ENCODE assay signal across 17 cellular contexts in genomic region chr9:15501179-15501578, GRCh38. TPM values are rescaled to one million over a fixed set of nuclear protein-coding genes. Genes with fewer than 3 reads are reported as not detected.
DNase-seq lines count a peak whose midpoint lies in the region; ATAC-seq and TF ChIP-seq lines count a peak whose summit lies in the region.
"Had no signal": no experiment of that assay in that cellular context is flagged by ENCODE, and none has a peak within 500 bp of the region (broad histone marks: within the 10 kb centered on the region; RNA-seq: fewer than 3 reads in every experiment).

No MANE protein-coding gene starts in this region.

- no peaks in the 10 kb centered on the region for H3K27me3 ChIP-seq in Loucy (ENCODE audit: insufficient read depth, low read length, poor library complexity, severe bottlenecking)
- H3K27me3 ChIP-seq: esophagus squamous epithelium, SJSA1, suprapubic skin had no signal

- H3K4me3 ChIP-seq in Loucy (ENCODE audit: low read length, poor library complexity, severe bottlenecking) (no peak overlapping the region), astrocyte of the spinal cord (ENCODE audit: low read depth, low read length) (no peak overlapping the region)
- H3K4me3 ChIP-seq: esophagus squamous epithelium, left ventricle myocardium inferior, SJSA1, suprapubic skin had no signal

- CTCF ChIA-PET in activated CD8-positive, alpha-beta memory T cell treated with anti-CD3 and anti-CD28 coated beads, Interleukin-2, amount 10 ng/mL, durations not matched to agents 7 days and 5 days (lab: Charles Lee): interaction anchor here (2.7 kb wide), 1 partner anchor 10 kb away, joined by 12 read pairs; the partner anchor contains the start of gene PSIP1

- peaks cover 87% of the 10 kb centered on the region for H3K36me3 ChIP-seq in Loucy (ENCODE audit: insufficient read depth, low read length)

- peaks cover 42% of the 10 kb centered on the region for H3K4me1 ChIP-seq in Loucy (ENCODE audit: insufficient read depth, low read length, poor library complexity, severe bottlenecking)
- H3K4me1 ChIP-seq: esophagus squamous epithelium, left ventricle myocardium inferior, SJSA1, suprapubic skin had no signal

- H3K9ac ChIP-seq in Loucy (ENCODE audit: low read depth, low read length, poor library complexity, severe bottlenecking): no peak overlapping the region
- H3K9ac ChIP-seq: KMS-11 had no signal

- DNase-seq in activated CD8-positive, alpha-beta memory T cell treated with anti-CD3 and anti-CD28 coated beads, Interleukin-2, amount 10 ng/mL, durations not matched to agents 7 days and 5 days: no peak
- no peak for DNase-seq in activated CD8-positive, alpha-beta memory T cell treated with anti-CD3 and anti-CD28 coated beads, Interleukin-2, amount 50 U/mL, for 4 hours
- DNase-seq in astrocyte of the spinal cord (ENCODE audit: low read depth, low spot score) (no peak), nephron progenitor cell (no peak), NCI-H226 (no peak)
- DNase-seq: EL, esophagus squamous epithelium, HCEC 1CT, left ventricle myocardium inferior, naive B cell, NCI-H187 treated with DMSO at 0.1 percent for 48 hours had no signal

- no peaks in the 10 kb centered on the region; the same call in 1 of the 2 replicates for H3F3A ChIP-seq in Loucy (ENCODE audit: low read depth)

- H3K79me2 ChIP-seq in Loucy (ENCODE audit: insufficient read depth, low read length): peaks cover 100% of the 10 kb centered on the region

- no peak overlapping the region for H3K4me3 Mint-ChIP-seq in activated CD8-positive, alpha-beta memory T cell treated with anti-CD3 and anti-CD28 coated beads, Interleukin-2, amount 10 ng/mL, durations not matched to agents 7 days and 5 days
- no peak overlapping the region for H3K4me3 Mint-ChIP-seq in nephron progenitor cell
- H3K4me3 Mint-ChIP-seq: naive B cell had no signal

- H2AFZ ChIP-seq in Loucy (ENCODE audit: low read length): no peak overlapping the region

- in situ Hi-C loops in astrocyte of the spinal cord (cut with HindIII; ENCODE audit: low sequenced_read_pairs): no loop called here

- no peaks in the 10 kb centered on the region for H3K9me3 Mint-ChIP-seq in activated CD8-positive, alpha-beta memory T cell treated with anti-CD3 and anti-CD28 coated beads, Interleukin-2, amount 10 ng/mL, durations not matched to agents 7 days and 5 days (ENCODE audit: low read depth)
- H3K9me3 Mint-ChIP-seq in nephron progenitor cell: peaks cover 8% of the 10 kb centered on the region
- H3K9me3 Mint-ChIP-seq: naive B cell had no signal

- ATAC-seq in activated CD8-positive, alpha-beta memory T cell treated with anti-CD3 and anti-CD28 coated beads, Interleukin-2, amount 10 ng/mL, durations not matched to agents 7 days and 5 days: no peak
- ATAC-seq in HG02852 (IDR thresholded peaks at IDR 0.05; ENCODE audit: unreplicated experiment) (no peak), GM18517 (IDR thresholded peaks at IDR 0.05; ENCODE audit: unreplicated experiment) (no peak)

- H3K9me3 ChIP-seq in Loucy (ENCODE audit: insufficient read depth, low read depth, low read length): no peaks in the 10 kb centered on the region
- H3K9me3 ChIP-seq: esophagus squamous epithelium, left ventricle myocardium inferior, SJSA1, suprapubic skin had no signal

- no peaks in the 10 kb centered on the region for H3K9me2 ChIP-seq in Loucy (replicated peaks; ENCODE audit: low read depth, low read length)

- H4K20me1 ChIP-seq in Loucy (ENCODE audit: insufficient read depth, low read length, poor library complexity, severe bottlenecking): peaks cover 95% of the 10 kb centered on the region

- no peaks in the 10 kb centered on the region for H3K27me3 Mint-ChIP-seq in activated CD8-positive, alpha-beta memory T cell treated with anti-CD3 and anti-CD28 coated beads, Interleukin-2, amount 10 ng/mL, durations not matched to agents 7 days and 5 days
- H3K27me3 Mint-ChIP-seq in nephron progenitor cell (ENCODE audit: low read depth, poor library complexity): no peaks in the 10 kb centered on the region
- H3K27me3 Mint-ChIP-seq: naive B cell had no signal

- peak overlapping the region; percentile 20 for H3K4me2 ChIP-seq in Loucy (ENCODE audit: low read depth, low read length, poor library complexity, severe bottlenecking)
- H3K4me2 ChIP-seq: KMS-11 had no signal

- TF ChIP-seq CTCF in Loucy (conservative IDR thresholded peaks at IDR 0.05; ENCODE audit: low read length) (no peak), astrocyte of the spinal cord (IDR thresholded peaks at IDR 0.05; ENCODE audit: low read depth, low read length) (peak; percentile 4), nephron progenitor cell (IDR thresholded peaks at IDR 0.05) (no peak)

- H3K36me3 Mint-ChIP-seq in activated CD8-positive, alpha-beta memory T cell treated with anti-CD3 and anti-CD28 coated beads, Interleukin-2, amount 10 ng/mL, durations not matched to agents 7 days and 5 days: peaks cover 59% of the 10 kb centered on the region
- peaks cover 90% of the 10 kb centered on the region for H3K36me3 Mint-ChIP-seq in nephron progenitor cell (ENCODE audit: low read depth)

- H3K4me1 Mint-ChIP-seq in activated CD8-positive, alpha-beta memory T cell treated with anti-CD3 and anti-CD28 coated beads, Interleukin-2, amount 10 ng/mL, durations not matched to agents 7 days and 5 days: peaks cover 43% of the 10 kb centered on the region
- H3K4me1 Mint-ChIP-seq in nephron progenitor cell: no peaks in the 10 kb centered on the region

- peak overlapping the region; percentile 35 for H3K27ac Mint-ChIP-seq in activated CD8-positive, alpha-beta memory T cell treated with anti-CD3 and anti-CD28 coated beads, Interleukin-2, amount 10 ng/mL, durations not matched to agents 7 days and 5 days
- peak overlapping the region; percentile 27 for H3K27ac Mint-ChIP-seq in nephron progenitor cell

RNA-seq across cellular contexts. Expression of gene PSIP1, which starts 9.6 kb away (rescaled TPM):
- 100 to 1,000 TPM in 1 of 2 experiments, 10 to 100 TPM in 1; 92.6 to 126 TPM for total RNA-seq in activated CD8-positive, alpha-beta memory T cell treated with anti-CD3 and anti-CD28 coated beads, Interleukin-2, amount 10 ng/mL, durations not matched to agents 7 days and 5 days

RNA-seq across cellular contexts. Expression of gene CCDC171, which starts 51.7 kb away (rescaled TPM):
- 1 to 10 TPM; 2.5 to 2.9 TPM for total RNA-seq in activated CD8-positive, alpha-beta memory T cell treated with anti-CD3 and anti-CD28 coated beads, Interleukin-2, amount 10 ng/mL, durations not matched to agents 7 days and 5 days
